ENCODE assay signal across 15 cellular contexts in the genomic region with DNA sequence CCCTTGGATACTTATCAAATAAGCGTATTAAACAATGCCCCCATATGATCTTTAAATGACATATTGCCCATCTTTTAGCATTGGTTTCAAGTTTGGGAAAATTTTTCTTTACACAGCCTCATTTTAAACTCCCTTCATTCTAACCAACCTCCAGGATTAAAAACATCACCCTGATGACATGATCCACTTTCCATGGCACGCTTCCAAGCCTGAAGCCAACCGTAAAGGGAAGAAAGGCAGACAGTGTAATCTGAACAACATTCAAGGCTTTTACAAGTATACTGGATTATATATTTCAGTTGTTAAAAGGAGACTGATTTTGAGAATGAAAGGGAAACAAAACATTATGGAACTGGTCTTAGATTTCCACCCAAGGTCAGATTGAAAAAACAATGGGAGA.
"Had no signal": no experiment of that assay in that cellular context is flagged by ENCODE, and none has a peak within 500 bp of the region (broad histone marks: within the 10 kb centered on the region; RNA-seq: fewer than 3 reads in every experiment).

No MANE protein-coding gene starts in this region.

- DNase-seq: activated CD4-positive, alpha-beta T cell treated with anti-CD3 and anti-CD28 coated beads, Interleukin-2, amount 50 U/mL, for 48 hours; activated naive CD4-positive, alpha-beta T cell treated with Interleukin-2 at 50 U/mL for 16 hours; aorta; dermis blood vessel endothelial cell; effector memory CD8-positive, alpha-beta T cell; foreskin keratinocyte; kidney glomerular epithelial cell; mesendoderm; natural killer cell; retina; stimulated activated CD4-positive, alpha-beta T cell treated with anti-CD3 and anti-CD28 coated beads, Interleukin-2, amount 100 ng/mL, for 48 hours; tibial artery had no signal

- FAIRE-seq: urothelium cell line had no signal

- ATAC-seq: activated T-helper 17 cell treated with anti-CD3 and anti-CD28 coated beads, Interleukin-2, amount 50 U/mL, for 72 hours; effector memory CD8-positive, alpha-beta T cell; foreskin keratinocyte; natural killer cell; stimulated activated memory B cell treated with anti-CD40 and anti-IgM and Interleukin-4, amounts not matched to agents 10 μg/mL and 1 μg/mL and 100 μg/mL, for 72 hours had no signal
